12 cellular contexts compared by ENCODE assay signal in genomic region chr1:198970919-198971318, GRCh38.
DNase-seq lines count a peak whose midpoint lies in the region; ATAC-seq and TF ChIP-seq lines count a peak whose summit lies in the region.
"Had no signal": no experiment of that assay in that cellular context is flagged by ENCODE, and none has a peak within 500 bp of the region (broad histone marks: within the 10 kb centered on the region; RNA-seq: fewer than 3 reads in every experiment).

No MANE protein-coding gene starts in this region.

- POLR2A ChIA-PET in A673 (lab: Charles Lee; ENCODE audit: low non-redundant PET) (no interaction called here), PC-3 (lab: Charles Lee; ENCODE audit: unreplicated experiment) (interaction anchor here (0.7 kb wide), 1 partner anchor 26 kb away, joined by 3 read pairs; no protein-coding TSS in a partner anchor)

- H3K36me3 ChIP-seq in A673 (ENCODE audit: insufficient read depth, low read length, poor library complexity, severe bottlenecking): no peaks in the 10 kb centered on the region
- no peaks in the 10 kb centered on the region for H3K36me3 ChIP-seq in PC-3 (ENCODE audit: low read depth, low read length)
- H3K36me3 ChIP-seq: esophagus muscularis mucosa, pancreas, tibial nerve had no signal

- no peak overlapping the region for H3K4me3 ChIP-seq in A673 (ENCODE audit: low read depth, low read length, poor library complexity, severe bottlenecking)
- no peak overlapping the region for H3K4me3 ChIP-seq in PC-3 (ENCODE audit: low read length)
- H3K4me3 ChIP-seq: esophagus muscularis mucosa, pancreas, tibial nerve had no signal

- intact Hi-C loops in A673 (cut with micrococcal nuclease; ENCODE audit: unreplicated experiment) (no loop called here), PC-3 (cut with micrococcal nuclease) (loop anchor here (2.0 kb wide), 1 partner anchor 34 kb away; no protein-coding TSS in a partner anchor)

- CTCF ChIA-PET in A673 (lab: Charles Lee) (no interaction called here), PC-3 (lab: Charles Lee) (no interaction called here)

- H3K27ac ChIP-seq in A673 (ENCODE audit: low read depth, low read length, poor library complexity, severe bottlenecking) (no peak overlapping the region), PC-3 (ENCODE audit: low read length) (no peak overlapping the region)
- H3K27ac ChIP-seq: esophagus muscularis mucosa, pancreas, tibial nerve had no signal

- ATAC-seq in PC-3 (peak; percentile 97), GM19395 (IDR thresholded peaks at IDR 0.05; ENCODE audit: unreplicated experiment) (no peak), HG02642 (IDR thresholded peaks at IDR 0.05; ENCODE audit: poor library complexity, unreplicated experiment) (no peak), GM19463 (IDR thresholded peaks at IDR 0.05; ENCODE audit: unreplicated experiment) (no peak)

- H3K27me3 ChIP-seq in A673 (replicated peaks; ENCODE audit: insufficient read depth, low read depth, low read length, poor library complexity) (no peaks in the 10 kb centered on the region), PC-3 (ENCODE audit: low read length) (no peaks in the 10 kb centered on the region)
- H3K27me3 ChIP-seq: esophagus muscularis mucosa, pancreas, tibial nerve had no signal

- no peaks in the 10 kb centered on the region for H3K9me3 ChIP-seq in A673 (ENCODE audit: low read depth, low read length, poor library complexity, severe bottlenecking)
- no peaks in the 10 kb centered on the region for H3K9me3 ChIP-seq in PC-3 (ENCODE audit: low read length)
- H3K9me3 ChIP-seq: esophagus muscularis mucosa, pancreas, tibial nerve had no signal

- H3K79me2 ChIP-seq in PC-3 (ENCODE audit: low read length): no peaks in the 10 kb centered on the region

- no peaks in the 10 kb centered on the region for H3F3A ChIP-seq in PC-3 (ENCODE audit: low read length, unreplicated experiment)

- H3K9ac ChIP-seq in PC-3 (ENCODE audit: low read length): no peak overlapping the region

- H3K9me2 ChIP-seq in PC-3 (replicated peaks; ENCODE audit: low read length): no peaks in the 10 kb centered on the region

- H4K20me1 ChIP-seq in PC-3 (ENCODE audit: low read length): no peaks in the 10 kb centered on the region

- H2AFZ ChIP-seq in PC-3 (ENCODE audit: low read length): no peak overlapping the region

- peaks cover 20% of the 10 kb centered on the region for H3K4me1 ChIP-seq in A673 (ENCODE audit: insufficient read depth, low read length, poor library complexity, severe bottlenecking)
- H3K4me1 ChIP-seq in PC-3 (ENCODE audit: insufficient read depth, low read length): peaks cover 11% of the 10 kb centered on the region
- H3K4me1 ChIP-seq: esophagus muscularis mucosa, pancreas, tibial nerve had no signal

- DNase-seq in A673 (ENCODE audit: low spot score) (peak; percentile 41), HT-29 (ENCODE audit: low spot score) (peak; percentile 45), PC-3 (peak; percentile 80), fibroblast of gingiva (ENCODE audit: low read depth) (peak; percentile 56), NCI-H524 (lab: John Stamatoyannopoulos, UW) (no peak)
- DNase-seq: pancreas, SW 1271 had no signal

- TF ChIP-seq CTCF in A673 (conservative IDR thresholded peaks at IDR 0.05; ENCODE audit: low read depth, low read length) (no peak), PC-3 (conservative IDR thresholded peaks at IDR 0.05; ENCODE audit: low read depth, low read length) (no peak)

- BruUV-seq in A673 (replicated peaks; lab: Mats Ljungman, UMichigan): no TSS peak
- BruUV-seq in PC-3 (replicated peaks; lab: Mats Ljungman, UMichigan): no TSS peak

- H3K4me2 ChIP-seq in PC-3 (ENCODE audit: low read length): no peak overlapping the region

Comparison
In these comparisons a context has a peak if more than half of its experiments do, and no peak if none do; other contexts are left out.
1. DNase-seq: peak in A673 (single experiment), HT-29 (single experiment), PC-3 (single experiment) and fibroblast of gingiva (single experiment); none in NCI-H524 (0 of 2).